In the genomic region with DNA sequence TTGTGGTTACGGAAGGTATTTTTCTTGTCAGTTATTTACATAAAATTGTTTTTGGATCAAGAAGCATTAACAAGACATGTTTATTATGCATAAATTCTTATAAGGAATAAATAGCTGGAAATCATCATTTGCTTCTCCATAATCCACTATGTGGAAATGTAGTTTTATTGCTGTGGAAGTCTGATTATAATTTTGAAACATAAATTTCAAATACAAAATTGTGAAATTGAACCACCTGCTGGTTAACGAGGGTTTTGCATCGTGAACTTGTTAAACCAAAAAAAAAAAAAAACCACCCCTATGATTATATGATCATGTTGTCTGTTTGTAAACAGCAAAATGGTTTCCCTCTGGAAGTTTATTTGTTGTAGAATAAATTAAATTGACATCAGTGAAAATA, we compare ENCODE assay signal across 9 cellular contexts. TPM values are rescaled to one million over a fixed set of nuclear protein-coding genes. Genes with fewer than 3 reads are reported as not detected.
DNase-seq lines count a peak whose midpoint lies in the region; ATAC-seq and TF ChIP-seq lines count a peak whose summit lies in the region.
"Had no signal": no experiment of that assay in that cellular context is flagged by ENCODE, and none has a peak within 500 bp of the region (broad histone marks: within the 10 kb centered on the region; RNA-seq: fewer than 3 reads in every experiment).

No MANE protein-coding gene starts in this region.

- H3K4me1 ChIP-seq in OCI-LY3 (ENCODE audit: low read length) = no peaks in the 10 kb centered on the region
- H3K4me1 ChIP-seq in fibroblast of lung (ENCODE audit: control insufficient read depth, extremely low read depth, insufficient read depth, low read length) = no peaks in the 10 kb centered on the region
- no peaks in the 10 kb centered on the region for H3K4me1 ChIP-seq in spleen

- H3K27ac ChIP-seq in OCI-LY3 (ENCODE audit: low read length) (no peak overlapping the region), fibroblast of lung (ENCODE audit: insufficient read depth, low read length) (no peak overlapping the region), spleen (no peak overlapping the region)

- intact Hi-C loops in spleen (cut with DNase I; ENCODE audit: low total_unique reads) = no loop called here

- no peak for TF ChIP-seq POLR2A in spleen (IDR thresholded peaks at IDR 0.05)

- TF ChIP-seq CTCF in OCI-LY3 (IDR thresholded peaks at IDR 0.05; ENCODE audit: low read depth, low read length) (peak; percentile 46), fibroblast of lung (conservative IDR thresholded peaks at IDR 0.05 in 1 of 2, IDR thresholded peaks at IDR 0.05 in 1 of 2; ENCODE audit: low read depth in 1 of 2, low read length in 2 of 2) (peak; percentile 27 to 53), spleen (IDR thresholded peaks at IDR 0.05 in 8 of 11, conservative IDR thresholded peaks at IDR 0.05 in 3 of 11) (peak in 9 of 11 experiments; percentile 18 to 68 (median 48))

- ATAC-seq in GM18867 (IDR thresholded peaks at IDR 0.05; ENCODE audit: unreplicated experiment) = no peak

- 38 to 49% (median 46%) methylated on average over 3 of the region's 3 CpGs for WGBS in spleen, 5 donors

- H4K20me1 ChIP-seq in OCI-LY3 (ENCODE audit: insufficient read depth, low read length) (no peaks in the 10 kb centered on the region), fibroblast of lung (ENCODE audit: control insufficient read depth, extremely low read depth, insufficient read depth, low read length) (no peaks in the 10 kb centered on the region)

- H3K4me2 ChIP-seq in OCI-LY3 (ENCODE audit: low read length) (no peak overlapping the region), fibroblast of lung (ENCODE audit: extremely low read depth, insufficient read depth, low read length) (no peak overlapping the region)

- no peak overlapping the region for H3K4me3 ChIP-seq in OCI-LY3 (ENCODE audit: low read length)
- H3K4me3 ChIP-seq in fibroblast of lung (replicated peaks in 1 of 4; ENCODE audit: control extremely low read depth in 1 of 4, insufficient read depth in 1 of 4, low read depth in 3 of 4, low read length in 4 of 4) = no peak overlapping the region
- no peak overlapping the region for H3K4me3 ChIP-seq in spleen
- H3K4me3 ChIP-seq in H7 (ENCODE audit: insufficient read depth, low read depth, low read length) = no peak overlapping the region

- H3K27me3 ChIP-seq in OCI-LY3 (ENCODE audit: low read depth, low read length) = no peaks in the 10 kb centered on the region
- H3K27me3 ChIP-seq in fibroblast of lung (ENCODE audit: control insufficient read depth, insufficient read depth, low read length) = no peaks in the 10 kb centered on the region
- no peaks in the 10 kb centered on the region for H3K27me3 ChIP-seq in spleen (replicated peaks in 1 of 7)
- H3K27me3 ChIP-seq in H7 (ENCODE audit: control insufficient read depth, insufficient read depth, low read length) = no peaks in the 10 kb centered on the region

- no peak overlapping the region for H2AFZ ChIP-seq in OCI-LY3 (ENCODE audit: low read depth, low read length)
- no peak overlapping the region for H2AFZ ChIP-seq in fibroblast of lung (ENCODE audit: low read length)

- DNase-seq in SKM-1 treated with dmso at 0.1 percent for 144 hours (lab: John Stamatoyannopoulos, UW; ENCODE audit: unreplicated experiment) (peak; percentile 14), SKM-1 (lab: John Stamatoyannopoulos, UW; ENCODE audit: unreplicated experiment) (no peak), fibroblast of lung (ENCODE audit: low read depth in 2 of 2) (peak in 1 of 2 donors; percentile 53), spleen (no peak), H7 (no peak)
- no peak for DNase-seq in activated CD8-positive, alpha-beta memory T cell treated with anti-CD3 and anti-CD28 coated beads, Interleukin-2, amount 50 U/mL, for 48 hours
- DNase-seq: activated B cell treated with CpG ODN at 0.5 μM for 24 hours had no signal

- no peaks in the 10 kb centered on the region for H3K9me3 ChIP-seq in OCI-LY3 (ENCODE audit: insufficient read depth, low read length)
- H3K9me3 ChIP-seq in fibroblast of lung (ENCODE audit: control insufficient read depth, insufficient read depth, low read depth, low read length) = no peaks in the 10 kb centered on the region
- H3K9me3 ChIP-seq in spleen = no peaks in the 10 kb centered on the region

- H3K9ac ChIP-seq in OCI-LY3 (ENCODE audit: low read length) (no peak overlapping the region), fibroblast of lung (ENCODE audit: insufficient read depth, low read length) (no peak overlapping the region)

- H3K36me3 ChIP-seq in OCI-LY3 (replicated peaks; ENCODE audit: low read depth, low read length) (peaks cover 17% of the 10 kb centered on the region), fibroblast of lung (ENCODE audit: control insufficient read depth, insufficient read depth, low read length) (peaks cover 2% of the 10 kb centered on the region), spleen (peaks cover 9 to 89% (median 60%) of the 10 kb centered on the region in 6 donors), H7 (replicated peaks; ENCODE audit: control insufficient read depth, insufficient read depth, low read length) (peaks cover 9% of the 10 kb centered on the region)

- H3K79me2 ChIP-seq in OCI-LY3 (ENCODE audit: low read length) (no peaks in the 10 kb centered on the region), fibroblast of lung (ENCODE audit: control insufficient read depth, insufficient read depth, low read length) (no peaks in the 10 kb centered on the region)

RNA-seq across cellular contexts. Expression of a gene that starts 25.9 kb away (rescaled TPM):
- total RNA-seq in fibroblast of lung (14.1 and 15.2 TPM in 2 replicates), spleen (10 to 100 TPM; 13.5 to 18.1 (median 15.2) TPM)
- polyA plus RNA-seq in fibroblast of lung (18.8 and 20.2 TPM in 2 replicates), spleen (1 to 10 TPM; 6.1 to 7.6 (median 6.7) TPM)
- 12.1 and 13.7 TPM in 2 replicates for polyA plus RNA-seq in fibroblast of lung (2012)
- polyA minus RNA-seq in fibroblast of lung (ENCODE audit: low replicate concordance) = 4.2 and 5.5 TPM in 2 replicates
- 14.2 and 19.8 TPM in 2 replicates for total RNA-seq in H7 (2014; rRNA removed; shearing (Covaris generic))

RNA-seq across cellular contexts. Expression of a gene that starts 35.8 kb away (rescaled TPM):
- total RNA-seq in fibroblast of lung (14.4 and 20.5 TPM in 2 replicates), spleen (10 to 100 TPM; 16.1 to 27.1 (median 18.0) TPM)
- polyA plus RNA-seq in fibroblast of lung (20.3 and 22.1 TPM in 2 replicates), spleen (10 to 100 TPM; 15.3 to 18.2 (median 16.3) TPM)
- polyA plus RNA-seq in fibroblast of lung (2012) = 16.1 and 16.5 TPM in 2 replicates
- polyA minus RNA-seq in fibroblast of lung (ENCODE audit: low replicate concordance) = 0.30 and 3.2 TPM in 2 replicates
- total RNA-seq in H7 (2014; rRNA removed; shearing (Covaris generic)) = 20.1 and 28.6 TPM in 2 replicates
